In genomic region chr3:167882057-167882667, GRCh38 we compare ENCODE assay signal across 9 cellular contexts.
A peak's percentile ranks its signal among the peaks of the same experiment; 100 is the strongest.
DNase-seq lines count a peak whose midpoint lies in the region; ATAC-seq, FAIRE-seq and TF ChIP-seq lines count a peak whose summit lies in the region.
"Had no signal": no experiment of that assay in that cellular context is flagged by ENCODE, and none has a peak within 500 bp of the region (broad histone marks: within the 10 kb centered on the region; RNA-seq: fewer than 3 reads in every experiment).

No MANE protein-coding gene starts in this region.

- TF ChIP-seq CTCF in H9 (conservative IDR thresholded peaks at IDR 0.05) (peak; percentile 78), LNCaP clone FGC (IDR thresholded peaks at IDR 0.05; ENCODE audit: control insufficient read depth, extremely low read depth, insufficient read depth) (peak; percentile 46), endothelial cell (IDR thresholded peaks at IDR 0.05; ENCODE audit: unreplicated experiment) (peak; percentile 82), neural crest cell (conservative IDR thresholded peaks at IDR 0.05) (peak; percentile 82)

- no peaks in the 10 kb centered on the region for H3K79me2 ChIP-seq in H9 (ENCODE audit: insufficient read depth, low read length)

- no peak overlapping the region for H4K5ac ChIP-seq in H9 (ENCODE audit: insufficient read length, low read depth, low read length)

- no peak overlapping the region for H2BK120ac ChIP-seq in H9 (ENCODE audit: low read depth, low read length, poor library complexity, severe bottlenecking)

- H3K4ac ChIP-seq in H9 (ENCODE audit: low read depth, low read length) = no peak overlapping the region

- no peak overlapping the region for H3K18ac ChIP-seq in H9 (ENCODE audit: insufficient read length, low read depth, low read length)

- no peak for DNase-seq in activated CD4-positive, alpha-beta T cell treated with anti-CD3 and anti-CD28 coated beads for 36 hours
- no peak for DNase-seq in activated CD4-positive, alpha-beta T cell treated with anti-CD3 and anti-CD28 coated beads, Interleukin-2, amount 10 ng/mL, durations not matched to agents 7 days and 5 days
- no peak for DNase-seq in H9
- no peak for DNase-seq in LNCaP clone FGC (ENCODE audit: low read depth)
- peak; percentile 38 for DNase-seq in RCC 7860 (ENCODE audit: low spot score)
- DNase-seq in endothelial cell (ENCODE audit: low spot score) = no peak
- no peak for DNase-seq in neural crest cell (ENCODE audit: low read depth, low spot score)
- no peak for DNase-seq in activated naive CD4-positive, alpha-beta T cell (lab: John Stamatoyannopoulos, UW)

- H2BK12ac ChIP-seq in H9 (ENCODE audit: insufficient read length, low read depth, low read length) = no peak overlapping the region

- H4K20me1 ChIP-seq in H9 (ENCODE audit: control insufficient read depth, insufficient read depth, insufficient read length) = no peaks in the 10 kb centered on the region

- ATAC-seq in activated CD4-positive, alpha-beta T cell treated with anti-CD3 and anti-CD28 coated beads for 36 hours = peak; percentile 55

- H3K27ac Mint-ChIP-seq in activated CD4-positive, alpha-beta T cell treated with anti-CD3 and anti-CD28 coated beads for 36 hours = no peak overlapping the region
- H3K27ac Mint-ChIP-seq in activated CD4-positive, alpha-beta T cell treated with anti-CD3 and anti-CD28 coated beads, Interleukin-2, amount 10 ng/mL, durations not matched to agents 7 days and 5 days = no peak overlapping the region
- H3K27ac Mint-ChIP-seq in H9 = no peak overlapping the region
- H3K27ac Mint-ChIP-seq in endothelial cell (ENCODE audit: unreplicated experiment) = no peak overlapping the region
- no peak overlapping the region for H3K27ac Mint-ChIP-seq in neural crest cell (ENCODE audit: unreplicated experiment)
- H3K27ac Mint-ChIP-seq: CD8-positive, alpha-beta memory T cell had no signal

- no peak overlapping the region for H2BK5ac ChIP-seq in H9 (ENCODE audit: insufficient read length, low read length)

- H3K9ac ChIP-seq in H9 (ENCODE audit: extremely low read depth, insufficient read length, low read length) = no peak overlapping the region

- H4K8ac ChIP-seq in H9 (replicated peaks; ENCODE audit: insufficient read length, low read depth, low read length) = no peak overlapping the region

- H4K91ac ChIP-seq in H9 (ENCODE audit: insufficient read length, low read depth, low read length) = no peak overlapping the region

- H3K27ac ChIP-seq in H9 (ENCODE audit: insufficient read length, low read depth, low read length) = no peak overlapping the region

- H3K23me2 ChIP-seq in H9 (ENCODE audit: insufficient read length, low read depth, low read length, poor library complexity, severe bottlenecking) = no peaks in the 10 kb centered on the region

- no peaks in the 10 kb centered on the region for H3K36me3 Mint-ChIP-seq in activated CD4-positive, alpha-beta T cell treated with anti-CD3 and anti-CD28 coated beads for 36 hours (ENCODE audit: low read depth)
- no peaks in the 10 kb centered on the region for H3K36me3 Mint-ChIP-seq in activated CD4-positive, alpha-beta T cell treated with anti-CD3 and anti-CD28 coated beads, Interleukin-2, amount 10 ng/mL, durations not matched to agents 7 days and 5 days (ENCODE audit: low read depth)
- H3K36me3 Mint-ChIP-seq in H9 (ENCODE audit: insufficient read depth in 1 of 3, low read depth in 3 of 3) (no peaks in the 10 kb centered on the region), endothelial cell (ENCODE audit: low read depth, unreplicated experiment) (no peaks in the 10 kb centered on the region), neural crest cell (ENCODE audit: low read depth) (no peaks in the 10 kb centered on the region)
- H3K36me3 Mint-ChIP-seq: CD8-positive, alpha-beta memory T cell had no signal

- no peaks in the 10 kb centered on the region for H3K9me3 ChIP-seq in H9 (ENCODE audit: control insufficient read depth, low read depth, low read length)

- H3K27me3 ChIP-seq in H9 (ENCODE audit: insufficient read depth, low read length) = no peaks in the 10 kb centered on the region

- POLR2A ChIA-PET in activated CD4-positive, alpha-beta T cell treated with anti-CD3 and anti-CD28 coated beads for 36 hours (lab: Charles Lee) = no interaction called here
- POLR2A ChIA-PET in activated CD4-positive, alpha-beta T cell treated with anti-CD3 and anti-CD28 coated beads, Interleukin-2, amount 10 ng/mL, durations not matched to agents 7 days and 5 days (lab: Charles Lee) = no interaction called here

- no peak overlapping the region for H2AFZ ChIP-seq in H9 (ENCODE audit: low read length)

- no peak overlapping the region for H3K4me3 Mint-ChIP-seq in activated CD4-positive, alpha-beta T cell treated with anti-CD3 and anti-CD28 coated beads for 36 hours
- H3K4me3 Mint-ChIP-seq in activated CD4-positive, alpha-beta T cell treated with anti-CD3 and anti-CD28 coated beads, Interleukin-2, amount 10 ng/mL, durations not matched to agents 7 days and 5 days = no peak overlapping the region
- no peak overlapping the region for H3K4me3 Mint-ChIP-seq in H9
- H3K4me3 Mint-ChIP-seq in endothelial cell (ENCODE audit: unreplicated experiment) = no peak overlapping the region
- no peak overlapping the region for H3K4me3 Mint-ChIP-seq in neural crest cell
- H3K4me3 Mint-ChIP-seq: CD8-positive, alpha-beta memory T cell had no signal

- H3K4me1 ChIP-seq in H9 (ENCODE audit: insufficient read depth, low read length) = no peaks in the 10 kb centered on the region

- H3K27me3 Mint-ChIP-seq in activated CD4-positive, alpha-beta T cell treated with anti-CD3 and anti-CD28 coated beads for 36 hours = peaks cover 11% of the 10 kb centered on the region
- peaks cover 18% of the 10 kb centered on the region for H3K27me3 Mint-ChIP-seq in activated CD4-positive, alpha-beta T cell treated with anti-CD3 and anti-CD28 coated beads, Interleukin-2, amount 10 ng/mL, durations not matched to agents 7 days and 5 days
- no peaks in the 10 kb centered on the region for H3K27me3 Mint-ChIP-seq in H9 (ENCODE audit: low read depth)
- no peaks in the 10 kb centered on the region for H3K27me3 Mint-ChIP-seq in endothelial cell (ENCODE audit: unreplicated experiment)
- H3K27me3 Mint-ChIP-seq in neural crest cell (ENCODE audit: low read depth) = peaks cover 7% of the 10 kb centered on the region

- intact Hi-C loops in activated CD4-positive, alpha-beta T cell treated with anti-CD3 and anti-CD28 coated beads for 36 hours (cut with DNase I, micrococcal nuclease) = loop anchor here (1.0 to 5.0 kb wide), 4 partner anchors 195 to 502 kb away; partner anchors contain the start of gene ZBBX (in 2 of the 2)

- H3K9me3 Mint-ChIP-seq in activated CD4-positive, alpha-beta T cell treated with anti-CD3 and anti-CD28 coated beads for 36 hours (ENCODE audit: low read depth) = no peaks in the 10 kb centered on the region
- no peaks in the 10 kb centered on the region for H3K9me3 Mint-ChIP-seq in activated CD4-positive, alpha-beta T cell treated with anti-CD3 and anti-CD28 coated beads, Interleukin-2, amount 10 ng/mL, durations not matched to agents 7 days and 5 days
- H3K9me3 Mint-ChIP-seq in H9 (no peaks in the 10 kb centered on the region), endothelial cell (ENCODE audit: unreplicated experiment) (no peaks in the 10 kb centered on the region), neural crest cell (no peaks in the 10 kb centered on the region)
- H3K9me3 Mint-ChIP-seq: CD8-positive, alpha-beta memory T cell had no signal

- no peak overlapping the region for H3K4me3 ChIP-seq in LNCaP clone FGC (ENCODE audit: low read depth, low read length)

- H3K4me2 ChIP-seq in H9 (ENCODE audit: insufficient read depth, insufficient read length, low read length) = no peak overlapping the region

- no peak overlapping the region for H2BK15ac ChIP-seq in H9 (ENCODE audit: low read depth, low read length)

- H3K23ac ChIP-seq in H9 (ENCODE audit: insufficient read length, low read depth, low read length) = no peak overlapping the region

- no peaks in the 10 kb centered on the region for H3K79me1 ChIP-seq in H9 (ENCODE audit: insufficient read depth, low read depth, low read length, poor library complexity, severe bottlenecking)

- peak; percentile 75 for FAIRE-seq in RCC 7860 (lab: Jason Lieb, UNC)

- no peak overlapping the region for H2BK20ac ChIP-seq in H9 (ENCODE audit: low read depth, low read length, poor library complexity, severe bottlenecking)

- no CpG with 5 or more reads among the region's 1 CpG for WGBS in H9 (ENCODE audit: extremely low coverage, insufficient read length, low lambda C conversion rate)

- no peak overlapping the region for H3T11ph ChIP-seq in H9 (ENCODE audit: low read length)

- H3K4me1 Mint-ChIP-seq in activated CD4-positive, alpha-beta T cell treated with anti-CD3 and anti-CD28 coated beads for 36 hours = peaks cover 3% of the 10 kb centered on the region
- peaks cover 4% of the 10 kb centered on the region for H3K4me1 Mint-ChIP-seq in activated CD4-positive, alpha-beta T cell treated with anti-CD3 and anti-CD28 coated beads, Interleukin-2, amount 10 ng/mL, durations not matched to agents 7 days and 5 days
- H3K4me1 Mint-ChIP-seq in H9 = peaks cover 0 to 4% of the 10 kb centered on the region in 2 experiments; a peak in 1 of 4 replicates
- H3K4me1 Mint-ChIP-seq in endothelial cell (ENCODE audit: unreplicated experiment) = peaks cover 3% of the 10 kb centered on the region
- no peaks in the 10 kb centered on the region for H3K4me1 Mint-ChIP-seq in neural crest cell

- no peak overlapping the region for H3K56ac ChIP-seq in H9 (ENCODE audit: insufficient read length, low read depth, low read length)

- no peak overlapping the region for H2AK5ac ChIP-seq in H9 (ENCODE audit: insufficient read length, low read length)

- CTCF ChIA-PET in activated CD4-positive, alpha-beta T cell treated with anti-CD3 and anti-CD28 coated beads for 36 hours (lab: Charles Lee) = interaction anchor here (0.7 to 2.4 kb wide), 27 partner anchors 9 to 502 kb away, joined by 3 to 40 read pairs (median 4); partner anchors contain the start of gene ZBBX
- CTCF ChIA-PET in activated CD4-positive, alpha-beta T cell treated with anti-CD3 and anti-CD28 coated beads, Interleukin-2, amount 10 ng/mL, durations not matched to agents 7 days and 5 days (lab: Charles Lee) = interaction anchor here (0.9 to 1.8 kb wide), 3 partner anchors 9 to 719 kb away, joined by 3 to 12 read pairs (median 4); partner anchors contain the start of gene ZBBX

- no peak overlapping the region for H3K14ac ChIP-seq in H9 (ENCODE audit: insufficient read depth, low read length)
